ENCODE assay signal across 32 cellular contexts in the genomic region with DNA sequence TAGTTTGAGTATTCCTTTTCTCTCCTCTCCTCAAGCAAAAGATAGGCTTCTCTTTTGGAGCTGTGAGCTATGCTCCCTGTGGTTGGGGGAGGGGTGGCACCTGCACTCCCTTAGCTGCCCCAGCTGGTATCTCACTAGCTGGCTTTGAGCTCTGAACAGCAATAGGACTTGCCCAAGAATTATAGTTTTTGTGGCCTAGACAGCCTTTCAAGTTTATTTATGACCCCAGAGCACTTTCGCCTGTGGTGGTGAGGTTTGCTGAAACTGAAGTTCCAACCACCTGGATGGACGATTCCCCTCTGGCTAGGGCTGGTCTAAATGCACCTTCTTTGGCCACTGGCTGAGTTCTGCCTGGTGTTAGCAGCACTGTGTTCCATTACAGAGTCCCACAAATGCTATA.
"Had no signal": no experiment of that assay in that cellular context is flagged by ENCODE, and none has a peak within 500 bp of the region (broad histone marks: within the 10 kb centered on the region; RNA-seq: fewer than 3 reads in every experiment).

No MANE protein-coding gene starts in this region.

- H3K9me3 ChIP-seq: gastrocnemius medialis, psoas muscle, upper lobe of left lung, vagina had no signal

- H3K4me1 ChIP-seq: gastrocnemius medialis, parathyroid adenoma, psoas muscle, upper lobe of left lung, vagina had no signal

- H3K4me1 Mint-ChIP-seq: activated CD4-positive, alpha-beta T cell treated with anti-CD3 and anti-CD28 coated beads, Interleukin-2, amount 10 ng/mL, durations not matched to agents 24 days and 14 days; activated T-helper 17 cell treated with anti-CD3 and anti-CD28 coated beads, Interleukin-2, amount 50 U/mL, for 72 hours; mesothelial cell of epicardium; naive B cell; stimulated activated memory B cell treated with anti-CD40 and anti-IgM and Interleukin-4, amounts not matched to agents 10 μg/mL and 1 μg/mL and 100 μg/mL, for 72 hours; stimulated activated naive CD8-positive, alpha-beta T cell treated with anti-CD3 and anti-CD28 coated beads, Interleukin-15, amount 100 ng/mL, for 72 hours had no signal

- H3K27me3 Mint-ChIP-seq: activated CD4-positive, alpha-beta memory T cell treated with anti-CD3 and anti-CD28 coated beads for 36 hours; activated CD4-positive, alpha-beta T cell treated with anti-CD3 and anti-CD28 coated beads, Interleukin-2, amount 10 ng/mL, durations not matched to agents 24 days and 14 days; activated T-helper 17 cell treated with anti-CD3 and anti-CD28 coated beads, Interleukin-2, amount 50 U/mL, for 72 hours; effector memory CD8-positive, alpha-beta T cell; naive B cell; stimulated activated memory B cell treated with anti-CD40 and anti-IgM and Interleukin-4, amounts not matched to agents 10 μg/mL and 1 μg/mL and 100 μg/mL, for 72 hours; stimulated activated naive CD8-positive, alpha-beta T cell treated with anti-CD3 and anti-CD28 coated beads, Interleukin-15, amount 100 ng/mL, for 72 hours had no signal

- H3K4me3 Mint-ChIP-seq: activated CD4-positive, alpha-beta memory T cell treated with anti-CD3 and anti-CD28 coated beads for 36 hours; activated CD4-positive, alpha-beta T cell treated with anti-CD3 and anti-CD28 coated beads, Interleukin-2, amount 10 ng/mL, durations not matched to agents 24 days and 14 days; activated T-cell treated with anti-CD3 and anti-CD28 coated beads, Interleukin-2, amount 50 U/mL, for 4 hours; activated T-helper 17 cell treated with anti-CD3 and anti-CD28 coated beads, Interleukin-2, amount 50 U/mL, for 72 hours; effector memory CD8-positive, alpha-beta T cell; mesothelial cell of epicardium; naive B cell; stimulated activated memory B cell treated with anti-CD40 and anti-IgM and Interleukin-4, amounts not matched to agents 10 μg/mL and 1 μg/mL and 100 μg/mL, for 72 hours; stimulated activated naive CD8-positive, alpha-beta T cell treated with anti-CD3 and anti-CD28 coated beads, Interleukin-15, amount 100 ng/mL, for 72 hours had no signal

- H3K4me3 ChIP-seq: gastrocnemius medialis, hepatocyte, psoas muscle, smooth muscle cell, upper lobe of left lung, vagina had no signal

- H3K27ac Mint-ChIP-seq: activated CD4-positive, alpha-beta memory T cell treated with anti-CD3 and anti-CD28 coated beads for 36 hours; activated CD4-positive, alpha-beta T cell treated with anti-CD3 and anti-CD28 coated beads, Interleukin-2, amount 10 ng/mL, durations not matched to agents 24 days and 14 days; activated T-helper 17 cell treated with anti-CD3 and anti-CD28 coated beads, Interleukin-2, amount 50 U/mL, for 72 hours; effector memory CD8-positive, alpha-beta T cell; mesothelial cell of epicardium; naive B cell; stimulated activated memory B cell treated with anti-CD40 and anti-IgM and Interleukin-4, amounts not matched to agents 10 μg/mL and 1 μg/mL and 100 μg/mL, for 72 hours; stimulated activated naive CD8-positive, alpha-beta T cell treated with anti-CD3 and anti-CD28 coated beads, Interleukin-15, amount 100 ng/mL, for 72 hours had no signal

- H3K27ac ChIP-seq: gastrocnemius medialis, hepatocyte, parathyroid adenoma, psoas muscle, upper lobe of left lung, vagina, VCaP had no signal

- DNase-seq: activated CD4-positive, alpha-beta memory T cell treated with anti-CD3 and anti-CD28 coated beads for 36 hours; activated CD4-positive, alpha-beta T cell treated with anti-CD3 and anti-CD28 coated beads, Interleukin-2, amount 10 ng/mL, durations not matched to agents 24 days and 14 days; activated CD8-positive, alpha-beta memory T cell treated with anti-CD3 and anti-CD28 coated beads, Interleukin-2, amount 50 U/mL, for 48 hours; activated gamma-delta T cell treated with Interleukin-2 at 50 U/mL for 16 hours; activated naive CD4-positive, alpha-beta T cell treated with anti-CD3 and anti-CD28 coated beads, Interleukin-2, amount 50 U/mL, for 16 hours; activated T-cell treated with anti-CD3 and anti-CD28 coated beads, Interleukin-2, amount 50 U/mL, for 4 hours; amygdala; caudate nucleus; cortex of kidney; effector memory CD8-positive, alpha-beta T cell; erythroblast; gastrocnemius medialis; left cardiac atrium; mammary epithelial cell; naive B cell; occipital lobe; psoas muscle; stimulated activated CD4-positive, alpha-beta T cell treated with anti-CD3 and anti-CD28 coated beads, Interleukin-1b, Interleukin-23, amount 100 ng/mL, for 48 hours; stimulated activated CD4-positive, alpha-beta T cell treated with anti-CD3 and anti-CD28 coated beads, Interleukin-4, amount 100 ng/mL, for 4 hours; stimulated activated CD8-positive, alpha-beta memory T cell treated with anti-CD3 and anti-CD28 coated beads, Interleukin-4, amount 100 ng/mL, for 48 hours; stimulated activated naive CD8-positive, alpha-beta T cell treated with anti-CD3 and anti-CD28 coated beads, Interleukin-15, amount 100 ng/mL, for 72 hours; substantia nigra; upper lobe of left lung had no signal

- H3K27me3 ChIP-seq: gastrocnemius medialis, hepatocyte, upper lobe of left lung, vagina had no signal

- ATAC-seq: activated CD4-positive, CD25-positive, alpha-beta regulatory T cell treated with anti-CD3 and anti-CD28 coated beads, Interleukin-2, amount 50 U/mL, for 24 hours; activated T-cell treated with anti-CD3 and anti-CD28 coated beads, Interleukin-2, amount 50 U/mL, for 4 hours; activated T-helper 17 cell treated with anti-CD3 and anti-CD28 coated beads, Interleukin-2, amount 50 U/mL, for 72 hours; effector memory CD8-positive, alpha-beta T cell; gastrocnemius medialis; left cardiac atrium; psoas muscle; stimulated activated memory B cell treated with anti-CD40 and anti-IgM and Interleukin-4, amounts not matched to agents 10 μg/mL and 1 μg/mL and 100 μg/mL, for 72 hours; stimulated activated naive CD8-positive, alpha-beta T cell treated with anti-CD3 and anti-CD28 coated beads, Interleukin-15, amount 100 ng/mL, for 72 hours had no signal

- H3K9me3 Mint-ChIP-seq: activated T-cell treated with anti-CD3 and anti-CD28 coated beads, Interleukin-2, amount 50 U/mL, for 4 hours; activated T-helper 17 cell treated with anti-CD3 and anti-CD28 coated beads, Interleukin-2, amount 50 U/mL, for 72 hours; effector memory CD8-positive, alpha-beta T cell had no signal
